11 cellular contexts compared by ENCODE assay signal in the genomic region with DNA sequence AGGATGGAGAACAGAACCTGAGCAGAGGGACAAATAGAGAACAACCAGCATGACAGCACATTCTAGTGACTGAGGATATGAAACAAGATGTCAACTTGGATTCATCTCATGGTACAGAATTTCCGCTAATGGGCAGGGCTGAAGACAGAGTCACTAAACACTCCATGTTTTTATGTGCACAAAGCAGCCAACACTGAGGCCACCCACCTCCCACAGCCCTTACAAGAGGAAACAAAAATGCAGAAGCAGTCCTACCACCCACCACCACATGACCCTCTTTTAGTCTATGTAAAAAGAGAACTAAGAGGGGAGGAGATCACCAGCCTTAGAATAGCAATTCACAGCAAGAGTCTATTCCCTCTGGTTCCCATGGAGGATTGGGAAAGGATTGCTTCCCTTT.
A peak's percentile ranks its signal among the peaks of the same experiment; 100 is the strongest.
DNase-seq lines count a peak whose midpoint lies in the region; ATAC-seq and TF ChIP-seq lines count a peak whose summit lies in the region.
"Had no signal": no experiment of that assay in that cellular context is flagged by ENCODE, and none has a peak within 500 bp of the region (broad histone marks: within the 10 kb centered on the region; RNA-seq: fewer than 3 reads in every experiment).

No MANE protein-coding gene starts in this region.

- H3K27ac Mint-ChIP-seq in Caco-2 (ENCODE audit: unreplicated experiment), result no peak overlapping the region
- H3K27ac Mint-ChIP-seq in endodermal cell, result no peak overlapping the region

- no peaks in the 10 kb centered on the region for H3K9me3 ChIP-seq in Loucy (ENCODE audit: insufficient read depth, low read depth, low read length)
- no peaks in the 10 kb centered on the region for H3K9me3 ChIP-seq in Caco-2
- no peaks in the 10 kb centered on the region for H3K9me3 ChIP-seq in endodermal cell (ENCODE audit: control insufficient read depth, low read length)

- peak; percentile 86 for ATAC-seq in GM18511 (IDR thresholded peaks at IDR 0.05; ENCODE audit: unreplicated experiment)
- peak; percentile 66 for ATAC-seq in HG02588 (IDR thresholded peaks at IDR 0.05; ENCODE audit: unreplicated experiment)

- no peaks in the 10 kb centered on the region for H3K9me2 ChIP-seq in Loucy (replicated peaks; ENCODE audit: low read depth, low read length)

- H3K36me3 ChIP-seq in Loucy (ENCODE audit: insufficient read depth, low read length) (no peaks in the 10 kb centered on the region), Caco-2 (ENCODE audit: control insufficient read depth, insufficient read depth, low read length) (no peaks in the 10 kb centered on the region), endodermal cell (ENCODE audit: control insufficient read depth, insufficient read depth, low read length) (no peaks in the 10 kb centered on the region)

- H2AFZ ChIP-seq in Loucy (ENCODE audit: low read length), result no peak overlapping the region

- POLR2A ChIA-PET in Caco-2 (lab: Charles Lee), result no interaction called here

- H3K79me2 ChIP-seq in Loucy (ENCODE audit: insufficient read depth, low read length), result no peaks in the 10 kb centered on the region

- H3K4me1 Mint-ChIP-seq in Caco-2 (ENCODE audit: low read depth, unreplicated experiment) (no peaks in the 10 kb centered on the region), endodermal cell (peaks cover 16% of the 10 kb centered on the region)

- CTCF ChIA-PET in Caco-2 (lab: Charles Lee), result no interaction called here

- no peaks in the 10 kb centered on the region for H4K20me1 ChIP-seq in Loucy (ENCODE audit: insufficient read depth, low read length, poor library complexity, severe bottlenecking)

- H3K4me3 ChIP-seq in Loucy (ENCODE audit: low read length, poor library complexity, severe bottlenecking), result peak overlapping the region; percentile 11
- no peak overlapping the region for H3K4me3 ChIP-seq in Caco-2 (ENCODE audit: low read depth, low read length)
- H3K4me3 ChIP-seq in endodermal cell (ENCODE audit: low read length), result no peak overlapping the region
- H3K4me3 ChIP-seq: dorsolateral prefrontal cortex had no signal

- H3K27me3 Mint-ChIP-seq in Caco-2 (ENCODE audit: insufficient read depth, unreplicated experiment) (peaks cover 9% of the 10 kb centered on the region), endodermal cell (ENCODE audit: insufficient read depth) (peaks cover 47% of the 10 kb centered on the region)

- H3K27ac ChIP-seq in endodermal cell (ENCODE audit: low read depth, low read length), result no peak overlapping the region

- 96 to 100% methylated on average over 1 of the region's 1 CpG for WGBS in endodermal cell (ENCODE audit: insufficient coverage in 1 of 2, insufficient read length in 1 of 2), 2 experiments

- H3K4me1 ChIP-seq in Loucy (ENCODE audit: insufficient read depth, low read length, poor library complexity, severe bottlenecking), result peaks cover 25% of the 10 kb centered on the region
- no peaks in the 10 kb centered on the region for H3K4me1 ChIP-seq in Caco-2
- H3K4me1 ChIP-seq in endodermal cell (ENCODE audit: control insufficient read depth, insufficient read depth, low read length), result peaks cover 9% of the 10 kb centered on the region

- intact Hi-C loops in Caco-2 (cut with micrococcal nuclease; ENCODE audit: unreplicated experiment), result no loop called here

- no peaks in the 10 kb centered on the region for H3K36me3 Mint-ChIP-seq in Caco-2 (ENCODE audit: insufficient read depth, unreplicated experiment)
- no peaks in the 10 kb centered on the region for H3K36me3 Mint-ChIP-seq in endodermal cell (ENCODE audit: low read depth)

- H3K4me2 ChIP-seq in Loucy (ENCODE audit: low read depth, low read length, poor library complexity, severe bottlenecking), result peak overlapping the region; percentile 56

- BruUV-seq in Caco-2 (replicated peaks; lab: Mats Ljungman, UMichigan), result no TSS peak

- peak overlapping the region; percentile 18 for H3K9ac ChIP-seq in Loucy (ENCODE audit: low read depth, low read length, poor library complexity, severe bottlenecking)
- H3K9ac ChIP-seq in endodermal cell (ENCODE audit: extremely low read depth, low read length, poor library complexity, severe bottlenecking), result no peak overlapping the region

- no peaks in the 10 kb centered on the region for H3F3A ChIP-seq in Loucy (ENCODE audit: low read depth)

- H3K27me3 ChIP-seq in Loucy (ENCODE audit: insufficient read depth, low read length, poor library complexity, severe bottlenecking), result no peaks in the 10 kb centered on the region
- H3K27me3 ChIP-seq in Caco-2 (replicated peaks; ENCODE audit: control insufficient read depth, insufficient read depth, low read length), result no peaks in the 10 kb centered on the region
- no peaks in the 10 kb centered on the region for H3K27me3 ChIP-seq in endodermal cell (ENCODE audit: control insufficient read depth, insufficient read depth, low read length, poor library complexity, severe bottlenecking)
- H3K27me3 ChIP-seq: dorsolateral prefrontal cortex had no signal

- no peaks in the 10 kb centered on the region for H3K9me3 Mint-ChIP-seq in Caco-2 (ENCODE audit: unreplicated experiment)
- H3K9me3 Mint-ChIP-seq in endodermal cell, result no peaks in the 10 kb centered on the region

- DNase-seq in medulla oblongata (ENCODE audit: extremely low spot score) (peak; percentile 83), activated gamma-delta T cell treated with Interleukin-2 at 50 U/mL for 16 hours (no peak), Caco-2 (no peak), NCI-H1417 (lab: John Stamatoyannopoulos, UW) (no peak), endodermal cell (no peak)
- DNase-seq: activated T-cell treated with anti-CD3 and anti-CD28 coated beads, Interleukin-2, amount 50 U/mL, for 1 hour; IMR-90 had no signal

- TF ChIP-seq CTCF in Loucy (conservative IDR thresholded peaks at IDR 0.05; ENCODE audit: low read length) (no peak), Caco-2 (IDR thresholded peaks at IDR 0.05; ENCODE audit: insufficient read depth in 1 of 2, low read depth in 1 of 2, low read length in 1 of 2, severe bottlenecking in 1 of 2, unreplicated experiment in 1 of 2) (no peak), endodermal cell (conservative IDR thresholded peaks at IDR 0.05) (no peak)

- H3K4me3 Mint-ChIP-seq in Caco-2 (ENCODE audit: unreplicated experiment) (no peak overlapping the region), endodermal cell (no peak overlapping the region)
